In the genomic region with DNA sequence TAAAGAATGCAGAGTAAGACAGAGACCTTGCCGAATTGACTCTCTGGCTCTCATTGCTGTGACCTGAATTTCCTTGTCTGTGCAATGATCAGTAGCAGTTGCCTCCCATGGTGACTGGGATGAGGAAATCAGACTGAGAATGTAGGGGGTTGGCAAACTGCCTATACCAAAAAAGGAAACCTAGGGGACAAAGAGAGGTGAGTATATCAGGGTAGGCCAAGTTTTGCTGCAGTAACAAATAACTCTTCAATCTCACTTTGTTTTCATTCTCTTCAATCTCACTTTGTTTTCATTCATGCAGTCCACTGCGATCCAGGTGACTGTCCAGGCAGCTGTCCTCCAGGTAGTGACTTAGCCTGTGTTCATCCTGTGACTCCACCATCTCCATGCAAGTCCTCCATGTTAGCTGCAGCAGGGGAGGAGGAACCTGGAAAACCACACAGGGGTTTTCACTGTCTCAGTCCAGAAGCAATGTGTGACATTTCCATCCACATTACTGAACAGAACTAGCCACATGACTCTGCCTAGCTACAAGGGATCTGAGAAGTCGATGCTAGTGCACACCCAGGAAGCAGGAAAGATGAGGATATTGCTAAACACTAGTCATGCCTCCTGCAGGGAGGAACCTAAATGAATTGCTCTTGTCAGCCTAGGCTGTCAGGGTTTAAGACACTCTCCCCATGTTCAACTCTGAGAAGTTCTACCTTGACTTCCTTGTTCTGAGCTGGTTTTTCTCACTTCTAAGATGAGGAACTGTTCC, we compare ENCODE assay signal across 28 cellular contexts. TPM values are rescaled to one million over a fixed set of nuclear protein-coding genes. Genes with fewer than 3 reads are reported as not detected.
"Had no signal": no experiment of that assay in that cellular context is flagged by ENCODE, and none has a peak within 500 bp of the region (broad histone marks: within the 10 kb centered on the region; RNA-seq: fewer than 3 reads in every experiment).

No MANE protein-coding gene starts in this region.

- H3K36me3 Mint-ChIP-seq: stimulated activated naive B cell treated with anti-CD40 and anti-IgM and Interleukin-4, amounts not matched to agents 10 μg/mL and 1 μg/mL and 100 μg/mL, for 72 hours had no signal

- H3K27me3 ChIP-seq: upper lobe of left lung had no signal

- H3K4me3 Mint-ChIP-seq: activated CD4-positive, alpha-beta memory T cell treated with anti-CD3 and anti-CD28 coated beads, Interleukin-2, amount 10 ng/mL, durations not matched to agents 7 days and 5 days; activated T-cell treated with anti-CD3 and anti-CD28 coated beads, Interleukin-2, amount 50 U/mL, for 24 hours; dendritic cell treated with granulocyte-macrophage colony-stimulating factor and Interleukin-4, amounts not matched to agents 40 ng/mL and 50 ng/mL, for 4 days; nephron progenitor cell; stimulated activated naive B cell treated with anti-CD40 and anti-IgM and Interleukin-4, amounts not matched to agents 10 μg/mL and 1 μg/mL and 100 μg/mL, for 72 hours had no signal

- H3K27ac Mint-ChIP-seq: activated CD4-positive, alpha-beta memory T cell treated with anti-CD3 and anti-CD28 coated beads, Interleukin-2, amount 10 ng/mL, durations not matched to agents 7 days and 5 days; activated T-cell treated with anti-CD3 and anti-CD28 coated beads, Interleukin-2, amount 50 U/mL, for 24 hours; activated T-helper 2 cell treated with anti-CD3 and anti-CD28 coated beads, Interferon-gamma antibody, Interleukin-2, Interleukin-4, amounts not matched to agents 10 μg/mL and 5 μg/mL and 100 μg/mL, durations not matched to agents 14 hours and 24 hours and 36 hours; dendritic cell treated with granulocyte-macrophage colony-stimulating factor and Interleukin-4, amounts not matched to agents 40 ng/mL and 50 ng/mL, for 4 days; nephron progenitor cell; stimulated activated naive B cell treated with anti-CD40 and anti-IgM and Interleukin-4, amounts not matched to agents 10 μg/mL and 1 μg/mL and 100 μg/mL, for 72 hours had no signal

- H3K4me1 ChIP-seq: breast epithelium, foreskin keratinocyte had no signal

- H3K27ac ChIP-seq: breast epithelium, foreskin keratinocyte, left ventricle myocardium inferior, sigmoid colon, thoracic aorta, upper lobe of left lung had no signal

- H3K36me3 ChIP-seq: breast epithelium, left ventricle myocardium inferior, sigmoid colon, thoracic aorta, upper lobe of left lung had no signal

- DNase-seq: activated CD4-positive, alpha-beta memory T cell treated with anti-CD3 and anti-CD28 coated beads, Interleukin-2, amount 10 ng/mL, durations not matched to agents 7 days and 5 days; activated CD4-positive, alpha-beta T cell treated with anti-CD3 and anti-CD28 coated beads for 48 hours; activated CD4-positive, CD25-positive, alpha-beta regulatory T cell; activated naive CD4-positive, alpha-beta T cell treated with Interleukin-2 at 50 U/mL for 16 hours; activated T-cell treated with anti-CD3 and anti-CD28 coated beads, Interleukin-2, amount 50 U/mL, for 24 hours; cerebellar nuclear complex; effector CD8-positive, alpha-beta T cell; foreskin keratinocyte; hippocampal formation; left ventricle myocardium inferior; mammary epithelial cell; midbrain; nephron progenitor cell; nucleus accumbens; posterior cingulate gyrus; sigmoid colon; stimulated activated naive B cell treated with anti-CD40 and anti-IgM and Interleukin-4, amounts not matched to agents 10 μg/mL and 1 μg/mL and 100 μg/mL, for 72 hours; T-helper 1 cell; T-helper 9 cell; upper lobe of left lung had no signal

- H3K9me3 Mint-ChIP-seq: activated CD4-positive, alpha-beta memory T cell treated with anti-CD3 and anti-CD28 coated beads, Interleukin-2, amount 10 ng/mL, durations not matched to agents 7 days and 5 days; activated T-cell treated with anti-CD3 and anti-CD28 coated beads, Interleukin-2, amount 50 U/mL, for 24 hours; activated T-helper 2 cell treated with anti-CD3 and anti-CD28 coated beads, Interferon-gamma antibody, Interleukin-2, Interleukin-4, amounts not matched to agents 10 μg/mL and 5 μg/mL and 100 μg/mL, durations not matched to agents 14 hours and 24 hours and 36 hours had no signal

- ATAC-seq: foreskin keratinocyte; stimulated activated naive B cell treated with anti-CD40 and anti-IgM and Interleukin-4, amounts not matched to agents 10 μg/mL and 1 μg/mL and 100 μg/mL, for 72 hours had no signal

- H3K4me3 ChIP-seq: breast epithelium, left ventricle myocardium inferior, sigmoid colon, thoracic aorta, upper lobe of left lung had no signal

- FAIRE-seq: astrocyte, islet of Langerhans had no signal

- H3K9me3 ChIP-seq: breast epithelium, left ventricle myocardium inferior, sigmoid colon, thoracic aorta, upper lobe of left lung had no signal

- H3K4me1 Mint-ChIP-seq: activated CD4-positive, alpha-beta memory T cell treated with anti-CD3 and anti-CD28 coated beads, Interleukin-2, amount 10 ng/mL, durations not matched to agents 7 days and 5 days had no signal

RNA-seq across cellular contexts. Expression of gene TMEM174, which starts 26.0 kb away (rescaled TPM):
- total RNA-seq: activated CD4-positive, alpha-beta memory T cell treated with anti-CD3 and anti-CD28 coated beads, Interleukin-2, amount 10 ng/mL, durations not matched to agents 7 days and 5 days; activated T-helper 2 cell treated with anti-CD3 and anti-CD28 coated beads, Interferon-gamma antibody, Interleukin-2, Interleukin-4, amounts not matched to agents 10 μg/mL and 5 μg/mL and 100 μg/mL, durations not matched to agents 14 hours and 24 hours and 36 hours; astrocyte; breast epithelium; fibroblast of lung; foreskin keratinocyte; left ventricle myocardium inferior; mammary epithelial cell; myocyte; sigmoid colon; thoracic aorta; upper lobe of left lung had no signal
- polyA plus RNA-seq: fibroblast of lung, foreskin keratinocyte, mammary epithelial cell, sigmoid colon had no signal
